1 cellular context compared by ENCODE assay signal in the genomic region with DNA sequence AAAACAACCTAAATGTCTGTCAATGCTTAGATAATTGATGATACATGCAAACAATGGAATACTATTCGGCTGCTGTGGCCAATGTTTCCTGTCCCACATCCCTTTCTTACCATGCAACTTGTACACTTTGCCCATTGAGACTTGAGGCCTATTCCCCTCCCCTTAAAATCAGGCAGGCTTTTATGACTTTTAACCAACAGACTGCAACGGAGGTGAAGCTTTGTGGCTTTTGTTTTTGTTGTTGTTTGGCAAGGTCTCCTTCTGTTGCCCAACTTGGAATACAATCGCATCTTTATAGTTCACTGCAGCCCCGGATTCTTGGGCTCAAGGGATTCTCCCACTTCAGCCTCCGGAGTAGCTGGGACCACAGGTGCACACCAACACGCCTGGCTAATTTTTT.
TF ChIP-seq lines count a peak whose summit lies in the region.

No MANE protein-coding gene starts in this region.

TF ChIP-seq in GM23338, 12 proteins besides CTCF, POLR2A, EP300 and RAD21 (continued from another document):
- TF ChIP-seq, protein P1, sequence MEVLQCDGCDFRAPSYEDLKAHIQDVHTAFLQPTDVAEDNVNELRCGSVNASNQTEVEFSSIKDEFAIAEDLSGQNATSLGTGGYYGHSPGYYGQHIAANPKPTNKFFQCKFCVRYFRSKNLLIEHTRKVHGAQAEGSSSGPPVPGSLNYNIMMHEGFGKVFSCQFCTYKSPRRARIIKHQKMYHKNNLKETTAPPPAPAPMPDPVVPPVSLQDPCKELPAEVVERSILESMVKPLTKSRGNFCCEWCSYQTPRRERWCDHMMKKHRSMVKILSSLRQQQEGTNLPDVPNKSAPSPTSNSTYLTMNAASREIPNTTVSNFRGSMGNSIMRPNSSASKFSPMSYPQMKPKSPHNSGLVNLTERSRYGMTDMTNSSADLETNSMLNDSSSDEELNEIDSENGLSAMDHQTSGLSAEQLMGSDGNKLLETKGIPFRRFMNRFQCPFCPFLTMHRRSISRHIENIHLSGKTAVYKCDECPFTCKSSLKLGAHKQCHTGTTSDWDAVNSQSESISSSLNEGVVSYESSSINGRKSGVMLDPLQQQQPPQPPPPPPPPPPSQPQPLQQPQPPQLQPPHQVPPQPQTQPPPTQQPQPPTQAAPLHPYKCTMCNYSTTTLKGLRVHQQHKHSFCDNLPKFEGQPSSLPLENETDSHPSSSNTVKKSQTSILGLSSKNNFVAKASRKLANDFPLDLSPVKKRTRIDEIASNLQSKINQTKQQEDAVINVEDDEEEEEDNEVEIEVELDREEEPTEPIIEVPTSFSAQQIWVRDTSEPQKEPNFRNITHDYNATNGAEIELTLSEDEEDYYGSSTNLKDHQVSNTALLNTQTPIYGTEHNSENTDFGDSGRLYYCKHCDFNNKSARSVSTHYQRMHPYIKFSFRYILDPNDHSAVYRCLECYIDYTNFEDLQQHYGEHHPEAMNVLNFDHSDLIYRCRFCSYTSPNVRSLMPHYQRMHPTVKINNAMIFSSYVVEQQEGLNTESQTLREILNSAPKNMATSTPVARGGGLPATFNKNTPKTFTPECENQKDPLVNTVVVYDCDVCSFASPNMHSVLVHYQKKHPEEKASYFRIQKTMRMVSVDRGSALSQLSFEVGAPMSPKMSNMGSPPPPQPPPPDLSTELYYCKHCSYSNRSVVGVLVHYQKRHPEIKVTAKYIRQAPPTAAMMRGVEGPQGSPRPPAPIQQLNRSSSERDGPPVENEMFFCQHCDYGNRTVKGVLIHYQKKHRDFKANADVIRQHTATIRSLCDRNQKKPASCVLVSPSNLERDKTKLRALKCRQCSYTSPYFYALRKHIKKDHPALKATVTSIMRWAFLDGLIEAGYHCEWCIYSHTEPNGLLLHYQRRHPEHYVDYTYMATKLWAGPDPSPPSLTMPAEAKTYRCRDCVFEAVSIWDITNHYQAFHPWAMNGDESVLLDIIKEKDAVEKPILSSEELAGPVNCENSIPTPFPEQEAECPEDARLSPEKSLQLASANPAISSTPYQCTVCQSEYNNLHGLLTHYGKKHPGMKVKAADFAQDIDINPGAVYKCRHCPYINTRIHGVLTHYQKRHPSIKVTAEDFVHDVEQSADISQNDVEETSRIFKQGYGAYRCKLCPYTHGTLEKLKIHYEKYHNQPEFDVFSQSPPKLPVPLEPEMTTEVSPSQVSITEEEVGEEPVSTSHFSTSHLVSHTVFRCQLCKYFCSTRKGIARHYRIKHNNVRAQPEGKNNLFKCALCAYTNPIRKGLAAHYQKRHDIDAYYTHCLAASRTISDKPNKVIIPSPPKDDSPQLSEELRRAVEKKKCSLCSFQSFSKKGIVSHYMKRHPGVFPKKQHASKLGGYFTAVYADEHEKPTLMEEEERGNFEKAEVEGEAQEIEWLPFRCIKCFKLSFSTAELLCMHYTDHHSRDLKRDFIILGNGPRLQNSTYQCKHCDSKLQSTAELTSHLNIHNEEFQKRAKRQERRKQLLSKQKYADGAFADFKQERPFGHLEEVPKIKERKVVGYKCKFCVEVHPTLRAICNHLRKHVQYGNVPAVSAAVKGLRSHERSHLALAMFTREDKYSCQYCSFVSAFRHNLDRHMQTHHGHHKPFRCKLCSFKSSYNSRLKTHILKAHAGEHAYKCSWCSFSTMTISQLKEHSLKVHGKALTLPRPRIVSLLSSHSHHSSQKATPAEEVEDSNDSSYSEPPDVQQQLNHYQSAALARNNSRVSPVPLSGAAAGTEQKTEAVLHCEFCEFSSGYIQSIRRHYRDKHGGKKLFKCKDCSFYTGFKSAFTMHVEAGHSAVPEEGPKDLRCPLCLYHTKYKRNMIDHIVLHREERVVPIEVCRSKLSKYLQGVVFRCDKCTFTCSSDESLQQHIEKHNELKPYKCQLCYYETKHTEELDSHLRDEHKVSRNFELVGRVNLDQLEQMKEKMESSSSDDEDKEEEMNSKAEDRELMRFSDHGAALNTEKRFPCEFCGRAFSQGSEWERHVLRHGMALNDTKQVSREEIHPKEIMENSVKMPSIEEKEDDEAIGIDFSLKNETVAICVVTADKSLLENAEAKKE (CRISPR knock-in tag; IDR thresholded peaks at IDR 0.05) = no peak
- TF ChIP-seq JUNB (IDR thresholded peaks at IDR 0.05; ENCODE audit: unreplicated experiment) = no peak
TF ChIP-seq in GM23338: peak in this region for 0.
